Comparison of ENCODE assay signal across 11 cellular contexts in genomic region chr1:248648770-248649536, GRCh38. TPM values are rescaled to one million over a fixed set of nuclear protein-coding genes. Genes with fewer than 3 reads are reported as not detected.
DNase-seq lines count a peak whose midpoint lies in the region; ATAC-seq, FAIRE-seq and TF ChIP-seq lines count a peak whose summit lies in the region.
"Not testable (repeated sequence)": the region's sequence is repeated elsewhere in the genome, so short reads cannot be mapped to it uniquely, and the experiment has no call there.
"Had no signal": no experiment of that assay in that cellular context is flagged by ENCODE, and none has a peak within 500 bp of the region (broad histone marks: within the 10 kb centered on the region; RNA-seq: fewer than 3 reads in every experiment).

No MANE protein-coding gene starts in this region.

- not testable (repeated sequence) for TF ChIP-seq EP300 in GM12878 (IDR thresholded peaks at IDR 0.05; ENCODE audit: borderline replicate concordance in 1 of 2, control insufficient read depth in 1 of 2, low read depth in 2 of 2, low read length in 2 of 2)

- not testable (repeated sequence) for H2AFZ ChIP-seq in GM12878 (ENCODE audit: control insufficient read depth, low read depth, low read length)

- peak; percentile 71 for FAIRE-seq in GM12891 (lab: Jason Lieb, UNC)
- FAIRE-seq in GM18507 (lab: Jason Lieb, UNC): peak; percentile 78
- FAIRE-seq in HTR-8/SVneo (lab: Jason Lieb, UNC): peak; percentile 88
- FAIRE-seq in GM12878 (lab: Jason Lieb, UNC): peak; percentile 61

- H3K4me3 Mint-ChIP-seq in activated T-cell treated with anti-CD3 and anti-CD28 coated beads, Interleukin-2, amount 50 U/mL, for 72 hours: not testable (repeated sequence)

- RAD21 ChIA-PET in GM12878 (lab: Charles Lee; ENCODE audit: unreplicated experiment): not testable (repeated sequence)

- in situ Hi-C loops in GM12878 (cut with MboI): not testable (repeated sequence)

- not testable (repeated sequence) for H3K27ac Mint-ChIP-seq in activated T-cell treated with anti-CD3 and anti-CD28 coated beads, Interleukin-2, amount 50 U/mL, for 72 hours

- not testable (repeated sequence) for H4K20me1 ChIP-seq in GM12878 (ENCODE audit: control insufficient read depth, insufficient read depth)

- not testable (repeated sequence) for H3K9me3 ChIP-seq in GM12878 (replicated peaks; ENCODE audit: control insufficient read depth, insufficient read depth, low read length)

- DNase-seq in GM12891 (ENCODE audit: insufficient read length, low spot score); GM18507 (ENCODE audit: extremely low spot score, insufficient read length, low read depth); HTR-8/SVneo (ENCODE audit: insufficient read length, low spot score); activated T-cell treated with anti-CD3 and anti-CD28 coated beads, Interleukin-2, amount 50 U/mL, for 72 hours; GM12878 (ENCODE audit: low read depth, low spot score): not testable (repeated sequence)

- CTCF ChIA-PET in GM12878 (lab: Yijun Ruan, JAX): not testable (repeated sequence)

- not testable (repeated sequence) for H3K79me2 ChIP-seq in GM12878 (ENCODE audit: control insufficient read depth, insufficient read depth, low read length)

- no CpG with 5 or more reads among the region's 1 CpG for WGBS in GM12878 (ENCODE audit: insufficient coverage, insufficient replicate concordance, low lambda C conversion rate, missing lambda C conversion rate)

- TF ChIP-seq CTCF in GM12878 (IDR thresholded peaks at IDR 0.05 in 2 of 3, conservative IDR thresholded peaks at IDR 0.05 in 1 of 3; ENCODE audit: control insufficient read depth in 2 of 3, extremely low read depth in 1 of 3, insufficient read depth in 1 of 3, low read depth in 3 of 3, low read length in 3 of 3): not testable (repeated sequence)

- not testable (repeated sequence) for TF ChIP-seq RAD21 in GM12878 (IDR thresholded peaks at IDR 0.05; ENCODE audit: insufficient read depth, low read depth, low read length)

- H3K27me3 ChIP-seq in GM12878 (replicated peaks in 1 of 2; ENCODE audit: control insufficient read depth in 2 of 2, insufficient read depth in 2 of 2, low read length in 1 of 2): not testable (repeated sequence)

- not testable (repeated sequence) for H3K36me3 Mint-ChIP-seq in activated T-cell treated with anti-CD3 and anti-CD28 coated beads, Interleukin-2, amount 50 U/mL, for 72 hours (ENCODE audit: insufficient read depth in 2 of 2)

- H3K27ac ChIP-seq in GM12878 (ENCODE audit: control insufficient read depth, insufficient read depth): not testable (repeated sequence)

- SMC1A ChIA-PET in GM12878 (lab: Charles Lee; ENCODE audit: uncharacterized antibody, unreplicated experiment): not testable (repeated sequence)

- not testable (repeated sequence) for H3K36me3 ChIP-seq in GM12878 (ENCODE audit: control insufficient read depth in 2 of 2, insufficient read depth in 2 of 2, low read length in 1 of 2)

- TF ChIP-seq POLR2A in GM12891 (IDR thresholded peaks at IDR 0.05; ENCODE audit: low read depth, low read length); GM12878 (IDR thresholded peaks at IDR 0.05; ENCODE audit: low read depth, low read length): not testable (repeated sequence)

- peak; percentile 44 to 56 for ATAC-seq in activated T-cell treated with anti-CD3 and anti-CD28 coated beads, Interleukin-2, amount 50 U/mL, for 72 hours (replicated peaks in 1 of 2)
- peak; percentile 75 for ATAC-seq in GM12878

- intact Hi-C loops in GM12878 (cut with micrococcal nuclease; ENCODE audit: unreplicated experiment): not testable (repeated sequence)

- H3K9ac ChIP-seq in GM12878 (ENCODE audit: control insufficient read depth, insufficient read depth, low read length): not testable (repeated sequence)

- H3K4me2 ChIP-seq in GM12878 (ENCODE audit: control insufficient read depth, insufficient read depth): not testable (repeated sequence)

- not testable (repeated sequence) for H3K9me3 Mint-ChIP-seq in activated T-cell treated with anti-CD3 and anti-CD28 coated beads, Interleukin-2, amount 50 U/mL, for 72 hours

- H3K4me1 ChIP-seq in GM12878 (ENCODE audit: control insufficient read depth, insufficient read depth, low read length): not testable (repeated sequence)

- H3K4me1 Mint-ChIP-seq in activated T-cell treated with anti-CD3 and anti-CD28 coated beads, Interleukin-2, amount 50 U/mL, for 72 hours (ENCODE audit: low read depth): not testable (repeated sequence)

- POLR2A ChIA-PET in GM12878 (lab: Charles Lee): not testable (repeated sequence)

- not testable (repeated sequence) for H3K4me3 ChIP-seq in GM12878

- BruUV-seq in GM12878 (replicated peaks; lab: Mats Ljungman, UMichigan): not testable (repeated sequence)

- not testable (repeated sequence) for H3K27me3 Mint-ChIP-seq in activated T-cell treated with anti-CD3 and anti-CD28 coated beads, Interleukin-2, amount 50 U/mL, for 72 hours (ENCODE audit: low read depth)

RNA-seq across cellular contexts. Expression of gene OR2T35, which starts 3.9 kb away (rescaled TPM):
- not detected for polyA plus RNA-seq in GM12891 (2012; ENCODE audit: low read depth, missing spikeins)
- total RNA-seq in activated T-cell treated with anti-CD3 and anti-CD28 coated beads, Interleukin-2, amount 50 U/mL, for 72 hours: not detected
- 40.5 and 47.9 TPM in 2 replicates for total RNA-seq in GM12878 (2013; cell fraction: nucleolus; rRNA removed)
- total RNA-seq in GM12878 (2014; rRNA removed) (0.22 and 0.68 TPM in 2 replicates), GM12878 (2014; rRNA removed; fragmentation: Illumina TruSeq; extraction: Trizol) (0.89 and 0.97 TPM in 2 replicates), GM12878 (2021) (0.49 and 0.66 TPM in 2 replicates)
- 0.39 TPM for polyA plus RNA-seq in GM12878 (2011; ENCODE audit: low read depth)
- polyA plus RNA-seq in GM12878 (2011; rRNA removed) (0.54 and 0.61 TPM in 2 replicates), GM12878 (2014; fragmentation: Illumina TruSeq; extraction: Trizol) (not detected in 2 replicates), GM12878 (2014; fragmentation: Nextera tagmentation; extraction: Ambion mirVana) (under 1 TPM in 1 of 2 experiments, not detected in 1; 0.03 TPM), GM12878 (2014; rRNA removed) (0.08 and 0.15 TPM in 2 replicates), GM12878 (2016; fragmentation: Nextera tagmentation; extraction: Ambion mirVana) (under 1 TPM; 0.10 to 0.28 TPM)
- 0.07 TPM in 1 of 2 replicates, not detected in the other for polyA plus RNA-seq in GM12878 (2011; cell fraction: cytosol; rRNA removed)
- polyA plus RNA-seq in GM12878 (2011; cell fraction: nucleus; rRNA removed): 14.6 and 14.8 TPM in 2 replicates
- polyA plus RNA-seq in GM12878 (2012): 0.07 TPM in 1 of 2 replicates, not detected in the other
- 97.2 and 229 TPM in 2 replicates for polyA minus RNA-seq in GM12878 (2011; rRNA and poly(A)+ RNA removed)
- polyA minus RNA-seq in GM12878 (2011; cell fraction: cytosol; rRNA and poly(A)+ RNA removed): 1.5 TPM in 1 of 2 replicates, not detected in the other
- 88.9 and 146 TPM in 2 replicates for polyA minus RNA-seq in GM12878 (2011; cell fraction: nucleus; rRNA and poly(A)+ RNA removed)
- total RNA-seq: A673; CD4-positive, alpha-beta memory T cell; CD4-positive, CD25-positive, alpha-beta regulatory T cell; CD8-positive, alpha-beta memory T cell had no signal
- polyA plus RNA-seq: AG04450; CD14-positive monocyte; CD4-positive, alpha-beta memory T cell; CD4-positive, CD25-positive, alpha-beta regulatory T cell; CD8-positive, alpha-beta memory T cell had no signal

RNA-seq across cellular contexts. Expression of gene OR2T27, which starts 6.4 kb away (rescaled TPM):
- not detected for polyA plus RNA-seq in GM12891 (2012; ENCODE audit: low read depth, missing spikeins)
- not detected for total RNA-seq in activated T-cell treated with anti-CD3 and anti-CD28 coated beads, Interleukin-2, amount 50 U/mL, for 72 hours
- total RNA-seq in GM12878 (2013; cell fraction: nucleolus; rRNA removed): 48.2 and 48.6 TPM in 2 replicates
- total RNA-seq in GM12878 (2014; rRNA removed): 0.23 and 0.71 TPM in 2 replicates
- 0.22 and 0.32 TPM in 2 replicates for total RNA-seq in GM12878 (2014; rRNA removed; fragmentation: Illumina TruSeq; extraction: Trizol)
- total RNA-seq in GM12878 (2021): 0.33 and 0.48 TPM in 2 replicates
- polyA plus RNA-seq in GM12878 (2011; ENCODE audit: low read depth): not detected
- polyA plus RNA-seq in GM12878 (2011; rRNA removed): 0.18 TPM in 1 of 2 replicates, not detected in the other
- 0.21 TPM in 1 of 2 replicates, not detected in the other for polyA plus RNA-seq in GM12878 (2011; cell fraction: cytosol; rRNA removed)
- 0.92 and 2.5 TPM in 2 replicates for polyA plus RNA-seq in GM12878 (2011; cell fraction: nucleus; rRNA removed)
- not detected in 2 replicates for polyA plus RNA-seq in GM12878 (2012)
- polyA plus RNA-seq in GM12878 (2014; fragmentation: Illumina TruSeq; extraction: Trizol): not detected in 2 replicates
- polyA plus RNA-seq in GM12878 (2014; fragmentation: Nextera tagmentation; extraction: Ambion mirVana): under 1 TPM in 1 of 2 experiments, not detected in 1; 0.13 TPM
- polyA plus RNA-seq in GM12878 (2014; rRNA removed): 0.17 TPM in 1 of 2 replicates, not detected in the other
- polyA plus RNA-seq in GM12878 (2016; fragmentation: Nextera tagmentation; extraction: Ambion mirVana): under 1 TPM in 1 of 2 experiments, not detected in 1; 0.24 TPM
- 14.0 TPM in 2 replicates for polyA minus RNA-seq in GM12878 (2011; rRNA and poly(A)+ RNA removed)
- polyA minus RNA-seq in GM12878 (2011; cell fraction: cytosol; rRNA and poly(A)+ RNA removed): not detected in 2 replicates
- 12.2 and 18.3 TPM in 2 replicates for polyA minus RNA-seq in GM12878 (2011; cell fraction: nucleus; rRNA and poly(A)+ RNA removed)
- total RNA-seq: A673; CD4-positive, alpha-beta memory T cell; CD4-positive, CD25-positive, alpha-beta regulatory T cell; CD8-positive, alpha-beta memory T cell had no signal
- polyA plus RNA-seq: AG04450; CD14-positive monocyte; CD4-positive, alpha-beta memory T cell; CD4-positive, CD25-positive, alpha-beta regulatory T cell; CD8-positive, alpha-beta memory T cell had no signal

RNA-seq across cellular contexts. Expression of gene OR2T11, which starts 14.1 kb away (rescaled TPM):
- not detected for polyA plus RNA-seq in GM12891 (2012; ENCODE audit: low read depth, missing spikeins)
- total RNA-seq in activated T-cell treated with anti-CD3 and anti-CD28 coated beads, Interleukin-2, amount 50 U/mL, for 72 hours: not detected
- not detected in 2 replicates for total RNA-seq in GM12878 (2013; cell fraction: nucleolus; rRNA removed)
- not detected in 2 replicates for total RNA-seq in GM12878 (2014; rRNA removed)
- not detected in 2 replicates for total RNA-seq in GM12878 (2014; rRNA removed; fragmentation: Illumina TruSeq; extraction: Trizol)
- not detected in 2 replicates for total RNA-seq in GM12878 (2021)
- not detected for polyA plus RNA-seq in GM12878 (2011; ENCODE audit: low read depth)
- polyA plus RNA-seq in GM12878 (2011; rRNA removed): not detected in 2 replicates
- not detected in 2 replicates for polyA plus RNA-seq in GM12878 (2011; cell fraction: cytosol; rRNA removed)
- not detected in 2 replicates for polyA plus RNA-seq in GM12878 (2011; cell fraction: nucleus; rRNA removed)
- not detected in 2 replicates for polyA plus RNA-seq in GM12878 (2012)
- not detected in 2 replicates for polyA plus RNA-seq in GM12878 (2014; fragmentation: Illumina TruSeq; extraction: Trizol)
- polyA plus RNA-seq in GM12878 (2014; fragmentation: Nextera tagmentation; extraction: Ambion mirVana): not detected
- not detected in 2 replicates for polyA plus RNA-seq in GM12878 (2014; rRNA removed)
- not detected for polyA plus RNA-seq in GM12878 (2016; fragmentation: Nextera tagmentation; extraction: Ambion mirVana)
- not detected in 2 replicates for polyA minus RNA-seq in GM12878 (2011; rRNA and poly(A)+ RNA removed)
- not detected in 2 replicates for polyA minus RNA-seq in GM12878 (2011; cell fraction: cytosol; rRNA and poly(A)+ RNA removed)
- not detected in 2 replicates for polyA minus RNA-seq in GM12878 (2011; cell fraction: nucleus; rRNA and poly(A)+ RNA removed)
- total RNA-seq: A673; CD4-positive, alpha-beta memory T cell; CD4-positive, CD25-positive, alpha-beta regulatory T cell; CD8-positive, alpha-beta memory T cell had no signal
- polyA plus RNA-seq: AG04450; CD14-positive monocyte; CD4-positive, alpha-beta memory T cell; CD4-positive, CD25-positive, alpha-beta regulatory T cell; CD8-positive, alpha-beta memory T cell had no signal

RNA-seq across cellular contexts. Expression of gene OR2T10, which starts 51.5 kb away (rescaled TPM):
- 0.33 TPM for polyA plus RNA-seq in GM12891 (2012; ENCODE audit: low read depth, missing spikeins)
- total RNA-seq in activated T-cell treated with anti-CD3 and anti-CD28 coated beads, Interleukin-2, amount 50 U/mL, for 72 hours: not detected
- not detected in 2 replicates for total RNA-seq in GM12878 (2013; cell fraction: nucleolus; rRNA removed)
- not detected in 2 replicates for total RNA-seq in GM12878 (2014; rRNA removed)
- not detected in 2 replicates for total RNA-seq in GM12878 (2014; rRNA removed; fragmentation: Illumina TruSeq; extraction: Trizol)
- total RNA-seq in GM12878 (2021): not detected in 2 replicates
- not detected for polyA plus RNA-seq in GM12878 (2011; ENCODE audit: low read depth)
- not detected in 2 replicates for polyA plus RNA-seq in GM12878 (2011; rRNA removed)
- polyA plus RNA-seq in GM12878 (2011; cell fraction: cytosol; rRNA removed): not detected in 2 replicates
- polyA plus RNA-seq in GM12878 (2011; cell fraction: nucleus; rRNA removed): not detected in 2 replicates
- not detected in 2 replicates for polyA plus RNA-seq in GM12878 (2012)
- polyA plus RNA-seq in GM12878 (2014; fragmentation: Illumina TruSeq; extraction: Trizol): not detected in 2 replicates
- polyA plus RNA-seq in GM12878 (2014; fragmentation: Nextera tagmentation; extraction: Ambion mirVana): not detected
- polyA plus RNA-seq in GM12878 (2014; rRNA removed): not detected in 2 replicates
- not detected for polyA plus RNA-seq in GM12878 (2016; fragmentation: Nextera tagmentation; extraction: Ambion mirVana)
- polyA minus RNA-seq in GM12878 (2011; rRNA and poly(A)+ RNA removed): not detected in 2 replicates
- not detected in 2 replicates for polyA minus RNA-seq in GM12878 (2011; cell fraction: cytosol; rRNA and poly(A)+ RNA removed)
- polyA minus RNA-seq in GM12878 (2011; cell fraction: nucleus; rRNA and poly(A)+ RNA removed): not detected in 2 replicates
- total RNA-seq: A673; CD4-positive, alpha-beta memory T cell; CD4-positive, CD25-positive, alpha-beta regulatory T cell; CD8-positive, alpha-beta memory T cell had no signal
- polyA plus RNA-seq: AG04450; CD14-positive monocyte; CD4-positive, alpha-beta memory T cell; CD4-positive, CD25-positive, alpha-beta regulatory T cell; CD8-positive, alpha-beta memory T cell had no signal

RNA-seq across cellular contexts. Expression of gene OR14I1, which starts 53.6 kb away (rescaled TPM):
- polyA plus RNA-seq in GM12891 (2012; ENCODE audit: low read depth, missing spikeins): 0.50 TPM
- total RNA-seq in activated T-cell treated with anti-CD3 and anti-CD28 coated beads, Interleukin-2, amount 50 U/mL, for 72 hours: not detected
- 1.0 and 1.5 TPM in 2 replicates for total RNA-seq in GM12878 (2013; cell fraction: nucleolus; rRNA removed)
- total RNA-seq in GM12878 (2014; rRNA removed) (0.62 and 0.65 TPM in 2 replicates), GM12878 (2014; rRNA removed; fragmentation: Illumina TruSeq; extraction: Trizol) (0.41 and 0.49 TPM in 2 replicates), GM12878 (2021) (0.37 and 1.1 TPM in 2 replicates)
- not detected for polyA plus RNA-seq in GM12878 (2011; ENCODE audit: low read depth)
- polyA plus RNA-seq in GM12878 (2011; rRNA removed) (0.65 and 0.90 TPM in 2 replicates), GM12878 (2014; fragmentation: Illumina TruSeq; extraction: Trizol) (1.0 and 3.1 TPM in 2 replicates), GM12878 (2014; fragmentation: Nextera tagmentation; extraction: Ambion mirVana) (1 to 10 TPM in 1 of 2 experiments, under 1 TPM in 1; 0.68 to 1.5 TPM), GM12878 (2014; rRNA removed) (0.20 and 1.0 TPM in 2 replicates), GM12878 (2016; fragmentation: Nextera tagmentation; extraction: Ambion mirVana) (under 1 TPM; 0.21 to 0.66 TPM)
- polyA plus RNA-seq in GM12878 (2011; cell fraction: cytosol; rRNA removed): 0.92 and 0.99 TPM in 2 replicates
- polyA plus RNA-seq in GM12878 (2011; cell fraction: nucleus; rRNA removed): 0.13 and 0.41 TPM in 2 replicates
- 0.17 and 0.18 TPM in 2 replicates for polyA plus RNA-seq in GM12878 (2012)
- 0.51 and 1.3 TPM in 2 replicates for polyA minus RNA-seq in GM12878 (2011; rRNA and poly(A)+ RNA removed)
- polyA minus RNA-seq in GM12878 (2011; cell fraction: cytosol; rRNA and poly(A)+ RNA removed): not detected in 2 replicates
- polyA minus RNA-seq in GM12878 (2011; cell fraction: nucleus; rRNA and poly(A)+ RNA removed): not detected in 2 replicates
- total RNA-seq: A673; CD4-positive, alpha-beta memory T cell; CD4-positive, CD25-positive, alpha-beta regulatory T cell; CD8-positive, alpha-beta memory T cell had no signal
- polyA plus RNA-seq: AG04450; CD14-positive monocyte; CD4-positive, alpha-beta memory T cell; CD4-positive, CD25-positive, alpha-beta regulatory T cell; CD8-positive, alpha-beta memory T cell had no signal
